ENCODE assay signal across 18 cellular contexts in genomic region chr3:53941174-53941573, GRCh38. TPM values are rescaled to one million over a fixed set of nuclear protein-coding genes. Genes with fewer than 3 reads are reported as not detected.
DNase-seq lines count a peak whose midpoint lies in the region; ATAC-seq, FAIRE-seq and TF ChIP-seq lines count a peak whose summit lies in the region.
"Had no signal": no experiment of that assay in that cellular context is flagged by ENCODE, and none has a peak within 500 bp of the region (broad histone marks: within the 10 kb centered on the region; RNA-seq: fewer than 3 reads in every experiment).

No MANE protein-coding gene starts in this region.

- BruUV-seq in mammary epithelial cell (replicated peaks; lab: Mats Ljungman, UMichigan) = no TSS peak

- H3K27me3 ChIP-seq in mammary epithelial cell (ENCODE audit: insufficient read depth, low read length) = no peaks in the 10 kb centered on the region
- no peaks in the 10 kb centered on the region for H3K27me3 ChIP-seq in keratinocyte (ENCODE audit: control insufficient read depth, extremely low read depth, insufficient read depth, low read length)

- H3K27ac ChIP-seq in mammary epithelial cell (ENCODE audit: insufficient read depth, low read depth, low read length) (no peak overlapping the region), keratinocyte (ENCODE audit: control insufficient read depth, insufficient read depth, low read length) (no peak overlapping the region)
- H3K27ac ChIP-seq: hepatocyte, pancreas had no signal

- H3K79me2 ChIP-seq in mammary epithelial cell (ENCODE audit: insufficient read depth, low read length) (no peaks in the 10 kb centered on the region), keratinocyte (ENCODE audit: control insufficient read depth, insufficient read depth, low read length) (no peaks in the 10 kb centered on the region)
- H3K79me2 ChIP-seq: hepatocyte had no signal

- no peak overlapping the region for H3K4me2 ChIP-seq in mammary epithelial cell (ENCODE audit: insufficient read depth, low read depth, low read length)
- no peak overlapping the region for H3K4me2 ChIP-seq in keratinocyte (ENCODE audit: control insufficient read depth, extremely low read depth, insufficient read depth, low read depth, low read length)
- H3K4me2 ChIP-seq: hepatocyte had no signal

- intact Hi-C loops in mammary epithelial cell (cut with micrococcal nuclease) = loop anchor here (5.0 kb wide), 1 partner anchor 196 kb away; no protein-coding TSS in a partner anchor
- intact Hi-C loops in left cardiac atrium (cut with DNase I) = loop anchor here (10.0 kb wide), 2 partner anchors 184 to 194 kb away; partner anchors contain the start of gene CACNA2D3 (in 1 of the 2)

- H3K4me1 ChIP-seq in mammary epithelial cell (ENCODE audit: insufficient read depth, low read length) (peaks cover 10% of the 10 kb centered on the region), keratinocyte (ENCODE audit: control insufficient read depth, extremely low read depth, insufficient read depth, low read length) (peaks cover 6% of the 10 kb centered on the region)
- H3K4me1 ChIP-seq: pancreas had no signal

- in situ Hi-C loops in mammary epithelial cell (cut with MboI; ENCODE audit: low sequenced_read_pairs in 2 of 2) = loop anchor here (25.0 kb wide), 2 partner anchors 421 to 471 kb away; no protein-coding TSS in a partner anchor

- peaks cover 8 to 9% of the 10 kb centered on the region in 2 donors for H3K9me3 Mint-ChIP-seq in activated naive CD4-positive, alpha-beta T cell treated with anti-CD3 and anti-CD28 coated beads, Interleukin-2, amount 50 U/mL, for 72 hours

- ATAC-seq in GM21529 (IDR thresholded peaks at IDR 0.05; ENCODE audit: unreplicated experiment) (no peak), left cardiac atrium (no peak)
- ATAC-seq in activated naive CD4-positive, alpha-beta T cell treated with anti-CD3 and anti-CD28 coated beads, Interleukin-2, amount 50 U/mL, for 72 hours = no peak
- ATAC-seq: pancreas had no signal

- peaks cover 8 to 9% of the 10 kb centered on the region in 2 donors for H3K36me3 Mint-ChIP-seq in activated naive CD4-positive, alpha-beta T cell treated with anti-CD3 and anti-CD28 coated beads, Interleukin-2, amount 50 U/mL, for 72 hours

- H2AFZ ChIP-seq in mammary epithelial cell (ENCODE audit: low read depth, low read length) (no peak overlapping the region), keratinocyte (ENCODE audit: control insufficient read depth, low read length) (no peak overlapping the region)
- H2AFZ ChIP-seq: hepatocyte had no signal

- H4K20me1 ChIP-seq in mammary epithelial cell (ENCODE audit: insufficient read depth, low read length) = no peaks in the 10 kb centered on the region
- no peaks in the 10 kb centered on the region for H4K20me1 ChIP-seq in keratinocyte (ENCODE audit: control insufficient read depth, extremely low read depth, insufficient read depth, low read length)

- 77% methylated on average over 6 of the region's 6 CpGs for WGBS in mammary epithelial cell (ENCODE audit: low coverage, missing lambda C conversion rate)

- no peak for TF ChIP-seq CTCF in mammary epithelial cell (conservative IDR thresholded peaks at IDR 0.05 in 1 of 2, IDR thresholded peaks at IDR 0.05 in 1 of 2; ENCODE audit: extremely low read depth in 1 of 2, insufficient read depth in 1 of 2, low read depth in 1 of 2, low read length in 2 of 2)
- TF ChIP-seq CTCF in keratinocyte (optimal IDR thresholded peaks at IDR 0.05 in 1 of 3, IDR thresholded peaks at IDR 0.05 in 1 of 3, conservative IDR thresholded peaks at IDR 0.05 in 1 of 3; ENCODE audit: extremely low read depth in 1 of 3, insufficient read depth in 2 of 3, low read length in 3 of 3) = no peak

- H3K9me3 ChIP-seq in mammary epithelial cell (replicated peaks; ENCODE audit: insufficient read depth, low read length) (no peaks in the 10 kb centered on the region), keratinocyte (ENCODE audit: control insufficient read depth, low read depth, low read length) (no peaks in the 10 kb centered on the region)
- H3K9me3 ChIP-seq: pancreas had no signal

- H3K36me3 ChIP-seq in mammary epithelial cell (ENCODE audit: insufficient read depth, low read length) (no peaks in the 10 kb centered on the region), keratinocyte (ENCODE audit: control insufficient read depth in 2 of 2, extremely low read depth in 1 of 2, insufficient read depth in 2 of 2, low read length in 2 of 2) (no peaks in the 10 kb centered on the region)
- H3K36me3 ChIP-seq: pancreas had no signal

- H3K4me3 ChIP-seq in mammary epithelial cell (replicated peaks in 1 of 3; ENCODE audit: insufficient read depth in 1 of 3, low read depth in 2 of 3, low read length in 3 of 3) (no peak overlapping the region), keratinocyte (ENCODE audit: control insufficient read depth in 2 of 3, extremely low read depth in 1 of 3, insufficient read depth in 2 of 3, low read depth in 1 of 3, low read length in 3 of 3) (no peak overlapping the region)
- H3K4me3 ChIP-seq: hepatocyte, pancreas had no signal

- DNase-seq in AG08395 (ENCODE audit: low spot score) (peak; percentile 25), LHCN-M2 (ENCODE audit: low read depth) (peak; percentile 71), mammary epithelial cell (peak; percentile 44), keratinocyte (ENCODE audit: low read depth, low spot score) (no peak), amniotic stem cell (lab: John Stamatoyannopoulos, UW) (no peak), left cardiac atrium (no peak)
- DNase-seq in activated naive CD4-positive, alpha-beta T cell treated with anti-CD3 and anti-CD28 coated beads, Interleukin-2, amount 50 U/mL, for 72 hours (ENCODE audit: low spot score in 2 of 2) = no peak
- DNase-seq: activated CD4-positive, alpha-beta T cell treated with anti-CD3 and anti-CD28 coated beads, Interleukin-2, amount 50 U/mL, for 4 hours; activated T-cell treated with anti-CD3 and anti-CD28 coated beads, Interleukin-2, amount 50 U/mL, for 48 hours; Kasumi-1; kidney glomerular epithelial cell; NCI-H510A; pancreas; stimulated activated naive CD4-positive, alpha-beta T cell had no signal

- H3K9me1 ChIP-seq in keratinocyte (ENCODE audit: control insufficient read depth, extremely low read depth, insufficient read depth, low read length) = no peaks in the 10 kb centered on the region

- dilution Hi-C loops in mammary epithelial cell (cut with HindIII; ENCODE audit: low sequenced_read_pairs) (no loop called here), keratinocyte (cut with MboI; ENCODE audit: extremely low pct_ligation_motif_present, low sequenced_read_pairs) (no loop called here)

- peak; percentile 68 for FAIRE-seq in keratinocyte (lab: Jason Lieb, UNC)
- FAIRE-seq: D721Med, pancreas, TTC549 had no signal

- no peak overlapping the region for H3K9ac ChIP-seq in mammary epithelial cell (ENCODE audit: insufficient read depth, low read length)
- no peak overlapping the region for H3K9ac ChIP-seq in keratinocyte (ENCODE audit: control insufficient read depth, extremely low read depth, insufficient read depth, low read length)

- CTCF ChIA-PET in mammary epithelial cell (lab: Charles Lee; ENCODE audit: low non-redundant PET) = interaction anchor here (1.3 kb wide), 1 partner anchor 433 kb away, joined by 5 read pairs; no protein-coding TSS in a partner anchor

- H3K27ac Mint-ChIP-seq in activated naive CD4-positive, alpha-beta T cell treated with anti-CD3 and anti-CD28 coated beads, Interleukin-2, amount 50 U/mL, for 72 hours = no peak overlapping the region

RNA-seq across cellular contexts. Expression of gene SELENOK, which starts 49.5 kb away (rescaled TPM):
- total RNA-seq in LHCN-M2 (2014; rRNA removed) (30.7 and 31.0 TPM in 2 replicates), mammary epithelial cell (10 to 100 TPM; 16.8 to 38.7 TPM), left cardiac atrium (10 to 100 TPM; 69.1 to 99.9 TPM)
- 40.7 TPM for polyA plus RNA-seq in LHCN-M2 (2012)
- polyA plus RNA-seq in mammary epithelial cell (37.2 TPM), keratinocyte (44.1 to 94.9 TPM (median 73.6 TPM) in 3 replicates)
- polyA minus RNA-seq in mammary epithelial cell (15.5 TPM), keratinocyte (4.0 to 7.9 TPM (median 7.8 TPM) in 3 replicates)
- polyA plus RNA-seq in keratinocyte (2011; ENCODE audit: low read depth) = 67.9 TPM
- 42.6 and 64.1 TPM in 2 replicates for polyA plus RNA-seq in keratinocyte (2011; cell fraction: cytosol; rRNA removed)
- 22.9 and 24.5 TPM in 2 replicates for polyA plus RNA-seq in keratinocyte (2011; cell fraction: nucleus; rRNA removed)
- 35.8 and 79.3 TPM in 2 replicates for polyA plus RNA-seq in keratinocyte (2012; ENCODE audit: low replicate concordance)
- polyA minus RNA-seq in keratinocyte (2011; cell fraction: cytosol; rRNA and poly(A)+ RNA removed) = 12.1 TPM
- 7.7 and 17.8 TPM in 2 replicates for polyA minus RNA-seq in keratinocyte (2011; cell fraction: nucleus; rRNA and poly(A)+ RNA removed)
- total RNA-seq in activated naive CD4-positive, alpha-beta T cell treated with anti-CD3 and anti-CD28 coated beads, Interleukin-2, amount 50 U/mL, for 72 hours = 10 to 100 TPM; 36.6 to 41.8 TPM

RNA-seq across cellular contexts. Expression of gene ACTR8, which starts 59.2 kb away (rescaled TPM):
- total RNA-seq in LHCN-M2 (2014; rRNA removed) (32.8 and 38.5 TPM in 2 replicates), mammary epithelial cell (10 to 100 TPM; 25.3 to 36.1 TPM), left cardiac atrium (10 to 100 TPM; 28.4 to 30.8 TPM)
- polyA plus RNA-seq in LHCN-M2 (2012) = 20.4 TPM
- polyA plus RNA-seq in mammary epithelial cell (13.3 TPM), keratinocyte (17.7 to 28.8 TPM (median 21.7 TPM) in 3 replicates)
- polyA minus RNA-seq in mammary epithelial cell (20.1 TPM), keratinocyte (15.0 to 38.8 TPM (median 18.2 TPM) in 3 replicates)
- 16.5 TPM for polyA plus RNA-seq in keratinocyte (2011; ENCODE audit: low read depth)
- 14.3 and 24.1 TPM in 2 replicates for polyA plus RNA-seq in keratinocyte (2011; cell fraction: cytosol; rRNA removed)
- polyA plus RNA-seq in keratinocyte (2011; cell fraction: nucleus; rRNA removed) = 24.6 and 28.9 TPM in 2 replicates
- 16.2 and 20.2 TPM in 2 replicates for polyA plus RNA-seq in keratinocyte (2012; ENCODE audit: low replicate concordance)
- polyA minus RNA-seq in keratinocyte (2011; cell fraction: cytosol; rRNA and poly(A)+ RNA removed) = 17.6 TPM
- polyA minus RNA-seq in keratinocyte (2011; cell fraction: nucleus; rRNA and poly(A)+ RNA removed) = 19.1 and 21.5 TPM in 2 replicates
- 10 to 100 TPM; 21.8 to 33.8 TPM for total RNA-seq in activated naive CD4-positive, alpha-beta T cell treated with anti-CD3 and anti-CD28 coated beads, Interleukin-2, amount 50 U/mL, for 72 hours

Comparison
In these comparisons a context has a peak if more than half of its experiments do, and no peak if none do; other contexts are left out.
1. DNase-seq: peak in AG08395 (single experiment), LHCN-M2 (single experiment) and mammary epithelial cell (single experiment); none in keratinocyte (single experiment), amniotic stem cell (single experiment), left cardiac atrium (single experiment) and activated naive CD4-positive, alpha-beta T cell treated with anti-CD3 and anti-CD28 coated beads, Interleukin-2, amount 50 U/mL, for 72 hours (0 of 2).